Comparison of ENCODE assay signal across 9 cellular contexts in the genomic region with DNA sequence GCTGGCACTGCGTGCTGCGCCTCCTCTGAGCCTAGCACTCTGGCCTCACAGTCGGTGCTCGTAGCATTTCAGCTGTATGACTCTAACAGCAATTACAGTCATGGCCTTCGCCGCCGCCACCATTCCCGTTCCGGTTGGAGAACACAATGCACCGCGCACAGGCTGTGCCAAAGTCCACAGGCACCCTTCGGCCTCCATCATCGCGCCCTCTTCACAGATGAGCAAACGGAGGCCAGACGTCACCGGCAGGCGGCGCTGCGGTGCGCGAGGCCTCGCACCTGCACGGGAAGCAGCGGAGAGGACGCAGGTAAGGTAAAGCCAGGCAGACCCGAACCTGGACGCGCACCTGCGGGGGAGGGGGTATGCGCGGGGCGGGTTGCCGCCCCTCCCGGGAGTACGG.
DNase-seq lines count a peak whose midpoint lies in the region; FAIRE-seq and TF ChIP-seq lines count a peak whose summit lies in the region.
"Had no signal": no experiment of that assay in that cellular context is flagged by ENCODE, and none has a peak within 500 bp of the region (broad histone marks: within the 10 kb centered on the region; RNA-seq: fewer than 3 reads in every experiment).

No MANE protein-coding gene starts in this region.

- TF ChIP-seq POLR2A in vagina (IDR thresholded peaks at IDR 0.05), result no peak

- no peak overlapping the region for H3K4me2 ChIP-seq in mesendoderm (ENCODE audit: low read length)
- H3K4me2 ChIP-seq in OCI-LY7 (ENCODE audit: low read length), result no peak overlapping the region

- H4K8ac ChIP-seq in mesendoderm (ENCODE audit: low read depth, low read length), result no peak overlapping the region

- no peak overlapping the region for H3K18ac ChIP-seq in mesendoderm (ENCODE audit: low read length)

- no CpG with 5 or more reads among the region's 36 CpGs for WGBS in mesendoderm (ENCODE audit: extremely low coverage, insufficient coverage, low lambda C conversion rate)

- H2AFZ ChIP-seq in OCI-LY7 (ENCODE audit: low read length), result no peak overlapping the region

- TF ChIP-seq CTCF in GM06990 (IDR thresholded peaks at IDR 0.05; ENCODE audit: insufficient read depth, low read length, poor library complexity, severe bottlenecking), result peak; percentile 81
- TF ChIP-seq CTCF in epithelial cell of esophagus (IDR thresholded peaks at IDR 0.05; ENCODE audit: insufficient read depth, low read depth, low read length, missing control alignments), result peak; percentile 20
- no peak for TF ChIP-seq CTCF in vagina (IDR thresholded peaks at IDR 0.05)
- TF ChIP-seq CTCF in OCI-LY7 (conservative IDR thresholded peaks at IDR 0.05; ENCODE audit: low read length), result no peak; the same call in 1 of the 2 replicates

- FAIRE-seq in HTR-8/SVneo (lab: Jason Lieb, UNC), result no peak

- H2AK5ac ChIP-seq in mesendoderm (ENCODE audit: low read length), result no peak overlapping the region

- no peak overlapping the region for H3K9ac ChIP-seq in mesendoderm (ENCODE audit: low read length)

- H3K4me3 ChIP-seq in GM06990 (replicated peaks; ENCODE audit: low read depth, low read length) (no peak overlapping the region), epithelial cell of esophagus (ENCODE audit: low read length) (no peak overlapping the region), mesendoderm (ENCODE audit: low read length) (no peak overlapping the region), vagina (no peak overlapping the region), OCI-LY7 (ENCODE audit: low read depth, low read length, poor library complexity, severe bottlenecking) (no peak overlapping the region)

- no peaks in the 10 kb centered on the region for H3K36me3 ChIP-seq in GM06990 (ENCODE audit: control insufficient read depth, insufficient read depth, low read length)
- H3K36me3 ChIP-seq in mesendoderm (ENCODE audit: control insufficient read depth, insufficient read depth, low read length), result no peaks in the 10 kb centered on the region
- H3K36me3 ChIP-seq in vagina, result no peaks in the 10 kb centered on the region
- H3K36me3 ChIP-seq in OCI-LY7 (ENCODE audit: insufficient read depth, low read length), result no peaks in the 10 kb centered on the region

- H3K56ac ChIP-seq in mesendoderm (ENCODE audit: low read length), result no peak overlapping the region

- H3K79me2 ChIP-seq in mesendoderm (ENCODE audit: control insufficient read depth, insufficient read depth, low read length) (no peaks in the 10 kb centered on the region), OCI-LY7 (ENCODE audit: insufficient read depth, low read depth, low read length) (no peaks in the 10 kb centered on the region)

- H2BK120ac ChIP-seq in mesendoderm (ENCODE audit: low read depth, low read length), result no peak overlapping the region

- no TSS peak for BruUV-seq in OCI-LY7 (replicated peaks; lab: Mats Ljungman, UMichigan)

- intact Hi-C loops in vagina (cut with DNase I), result no loop called here
- intact Hi-C loops in OCI-LY7 (cut with micrococcal nuclease; ENCODE audit: unreplicated experiment), result no loop called here

- no peaks in the 10 kb centered on the region for H4K20me1 ChIP-seq in OCI-LY7 (ENCODE audit: insufficient read depth, low read length)

- H3K79me1 ChIP-seq in mesendoderm (ENCODE audit: low read length), result no peaks in the 10 kb centered on the region

- H3K27me3 ChIP-seq in GM06990 (replicated peaks; ENCODE audit: control insufficient read depth, insufficient read depth, low read length), result no peaks in the 10 kb centered on the region; the same call in 1 of the 2 replicates
- no peaks in the 10 kb centered on the region for H3K27me3 ChIP-seq in mesendoderm (ENCODE audit: insufficient read depth, low read length, poor library complexity)
- no peaks in the 10 kb centered on the region for H3K27me3 ChIP-seq in vagina

- CTCF ChIA-PET in OCI-LY7 (lab: Charles Lee; ENCODE audit: unreplicated experiment), result no interaction called here

- no peak overlapping the region for H2BK5ac ChIP-seq in mesendoderm (ENCODE audit: low read length)

- H3K4me1 ChIP-seq in mesendoderm (ENCODE audit: control insufficient read depth, low read depth, low read length) (no peaks in the 10 kb centered on the region), vagina (peaks cover 9% of the 10 kb centered on the region), OCI-LY7 (ENCODE audit: insufficient read depth, low read length, poor library complexity, severe bottlenecking) (no peaks in the 10 kb centered on the region)

- H2BK15ac ChIP-seq in mesendoderm (replicated peaks; ENCODE audit: low read depth), result no peak overlapping the region

- H3K9me2 ChIP-seq in OCI-LY7 (ENCODE audit: insufficient read depth, low read length), result no peaks in the 10 kb centered on the region

- POLR2A ChIA-PET in OCI-LY7 (lab: Charles Lee), result no interaction called here

- H3K4ac ChIP-seq in mesendoderm (ENCODE audit: low read depth, low read length), result no peak overlapping the region

- H3K27ac ChIP-seq in mesendoderm (ENCODE audit: low read depth, low read length) (no peak overlapping the region), vagina (no peak overlapping the region), OCI-LY7 (ENCODE audit: low read depth, low read length, poor library complexity, severe bottlenecking) (no peak overlapping the region)

- H3K9me3 ChIP-seq in vagina (no peaks in the 10 kb centered on the region), OCI-LY7 (ENCODE audit: low read length) (no peaks in the 10 kb centered on the region)

- no peak overlapping the region for H3K23ac ChIP-seq in mesendoderm (ENCODE audit: low read length)

- DNase-seq in GM06990 (ENCODE audit: extremely low read depth, insufficient read length) (peak; percentile 56), epithelial cell of esophagus (ENCODE audit: low read depth) (no peak), mesendoderm (no peak), vagina (ENCODE audit: extremely low spot score in 2 of 2) (no peak), OCI-LY7 (ENCODE audit: low spot score) (no peak), HTR-8/SVneo (ENCODE audit: insufficient read length, low spot score) (no peak)
- DNase-seq in activated CD4-positive, alpha-beta T cell treated with anti-CD3 and anti-CD28 coated beads, Interleukin-2, amount 50 U/mL, for 4 hours, result peak; percentile 28 to 39
- DNase-seq in stimulated activated CD4-positive, alpha-beta T cell treated with anti-CD3 and anti-CD28 coated beads, Interleukin-1b, Interleukin-23, amount 100 ng/mL, for 4 hours (ENCODE audit: low read depth in 2 of 2), result peak; percentile 28 to 51
- DNase-seq: left ventricle myocardium superior had no signal

- H4K5ac ChIP-seq in mesendoderm (ENCODE audit: low read length), result no peak overlapping the region

Comparison
In these comparisons a context has a peak if more than half of its experiments do, and no peak if none do; other contexts are left out.
1. DNase-seq: peak in GM06990 (single experiment), activated CD4-positive, alpha-beta T cell treated with anti-CD3 and anti-CD28 coated beads, Interleukin-2, amount 50 U/mL, for 4 hours (2 of 2) and stimulated activated CD4-positive, alpha-beta T cell treated with anti-CD3 and anti-CD28 coated beads, Interleukin-1b, Interleukin-23, amount 100 ng/mL, for 4 hours (2 of 2); none in epithelial cell of esophagus (single experiment), mesendoderm (single experiment), vagina (0 of 2), OCI-LY7 (single experiment) and HTR-8/SVneo (single experiment).
2. CTCF ChIP-seq: peak in GM06990 (single experiment) and epithelial cell of esophagus (single experiment); none in vagina (0 of 3) and OCI-LY7 (single experiment).